ENCODE assay signal across 1 cellular context in the genomic region with DNA sequence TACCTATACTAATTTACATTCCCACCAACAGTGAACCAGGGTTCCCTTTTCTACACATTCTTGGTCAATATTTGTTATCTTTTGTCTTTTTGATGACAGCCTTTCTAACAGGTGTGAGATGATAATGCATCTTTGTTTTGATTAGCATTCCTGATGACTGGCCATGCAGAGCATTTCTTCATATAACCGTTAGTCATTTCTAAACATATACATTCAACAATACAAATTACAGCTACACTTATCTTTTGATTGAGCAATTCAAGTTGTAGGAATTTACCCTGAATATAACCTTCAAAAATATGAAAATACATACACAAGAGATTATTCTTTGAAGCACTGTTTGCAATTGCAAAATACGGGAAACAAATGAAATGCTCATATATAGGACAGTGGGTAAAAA.
TF ChIP-seq lines count a peak whose summit lies in the region.

No MANE protein-coding gene starts in this region.

TF ChIP-seq in IMR-90, 13 proteins besides CTCF, POLR2A, EP300 and RAD21:
- TF ChIP-seq CHD1 (IDR thresholded peaks at IDR 0.05; ENCODE audit: low read depth, low read length): no peak
- TF ChIP-seq RFX5 (IDR thresholded peaks at IDR 0.05; ENCODE audit: low read depth, low read length): no peak
- TF ChIP-seq CEBPB (IDR thresholded peaks at IDR 0.05; ENCODE audit: low read depth, low read length): peak; percentile 93
- peak; percentile 52 for TF ChIP-seq FOS (IDR thresholded peaks at IDR 0.05; ENCODE audit: low read depth, low read length)
- no peak for TF ChIP-seq BHLHE40 (IDR thresholded peaks at IDR 0.05; ENCODE audit: low read depth, low read length)
- peak; percentile 54 for TF ChIP-seq RCOR1 (IDR thresholded peaks at IDR 0.05; ENCODE audit: insufficient replicate concordance, low read length)
- no peak for TF ChIP-seq NFE2L2 (IDR thresholded peaks at IDR 0.05; ENCODE audit: low read depth, low read length)
- no peak for TF ChIP-seq MAFK (IDR thresholded peaks at IDR 0.05; ENCODE audit: low read depth, low read length)
- TF ChIP-seq, protein P1, sequence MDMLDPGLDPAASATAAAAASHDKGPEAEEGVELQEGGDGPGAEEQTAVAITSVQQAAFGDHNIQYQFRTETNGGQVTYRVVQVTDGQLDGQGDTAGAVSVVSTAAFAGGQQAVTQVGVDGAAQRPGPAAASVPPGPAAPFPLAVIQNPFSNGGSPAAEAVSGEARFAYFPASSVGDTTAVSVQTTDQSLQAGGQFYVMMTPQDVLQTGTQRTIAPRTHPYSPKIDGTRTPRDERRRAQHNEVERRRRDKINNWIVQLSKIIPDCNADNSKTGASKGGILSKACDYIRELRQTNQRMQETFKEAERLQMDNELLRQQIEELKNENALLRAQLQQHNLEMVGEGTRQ (IDR thresholded peaks at IDR 0.05; ENCODE audit: low read depth, low read length): no peak
- TF ChIP-seq MAZ (IDR thresholded peaks at IDR 0.05; ENCODE audit: borderline replicate concordance, low read depth, low read length): no peak
- no peak for TF ChIP-seq SMC3 (IDR thresholded peaks at IDR 0.05; ENCODE audit: low read depth, low read length)
- no peak for TF ChIP-seq MXI1 (IDR thresholded peaks at IDR 0.05; ENCODE audit: borderline replicate concordance, low read depth, low read length)
- TF ChIP-seq, protein P2, sequence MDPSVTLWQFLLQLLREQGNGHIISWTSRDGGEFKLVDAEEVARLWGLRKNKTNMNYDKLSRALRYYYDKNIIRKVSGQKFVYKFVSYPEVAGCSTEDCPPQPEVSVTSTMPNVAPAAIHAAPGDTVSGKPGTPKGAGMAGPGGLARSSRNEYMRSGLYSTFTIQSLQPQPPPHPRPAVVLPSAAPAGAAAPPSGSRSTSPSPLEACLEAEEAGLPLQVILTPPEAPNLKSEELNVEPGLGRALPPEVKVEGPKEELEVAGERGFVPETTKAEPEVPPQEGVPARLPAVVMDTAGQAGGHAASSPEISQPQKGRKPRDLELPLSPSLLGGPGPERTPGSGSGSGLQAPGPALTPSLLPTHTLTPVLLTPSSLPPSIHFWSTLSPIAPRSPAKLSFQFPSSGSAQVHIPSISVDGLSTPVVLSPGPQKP (IDR thresholded peaks at IDR 0.05; ENCODE audit: borderline replicate concordance, low read depth, low read length): no peak
